In genomic region chr11:118915941-118916841, GRCh38 we compare ENCODE assay signal across 10 cellular contexts. TPM values are rescaled to one million over a fixed set of nuclear protein-coding genes. Genes with fewer than 3 reads are reported as not detected.
DNase-seq lines count a peak whose midpoint lies in the region; ATAC-seq and TF ChIP-seq lines count a peak whose summit lies in the region.
"Had no signal": no experiment of that assay in that cellular context is flagged by ENCODE, and none has a peak within 500 bp of the region (broad histone marks: within the 10 kb centered on the region; RNA-seq: fewer than 3 reads in every experiment).

No MANE protein-coding gene starts in this region.

- ATAC-seq in GM23338 (no peak), GM18502 (IDR thresholded peaks at IDR 0.05; ENCODE audit: poor library complexity, unreplicated experiment) (no peak), GM19351 (IDR thresholded peaks at IDR 0.05; ENCODE audit: unreplicated experiment) (no peak)

- H3K9me3 ChIP-seq in right atrium auricular region: no peaks in the 10 kb centered on the region

- peaks cover 88% of the 10 kb centered on the region for H3K4me1 Mint-ChIP-seq in GM23338
- peaks cover 90% of the 10 kb centered on the region for H3K4me1 Mint-ChIP-seq in activated T-helper 2 cell treated with anti-CD3 and anti-CD28 coated beads, Interferon-gamma antibody, Interleukin-2, Interleukin-4, amounts not matched to agents 10 μg/mL and 5 μg/mL and 100 μg/mL, durations not matched to agents 14 hours and 24 hours and 36 hours (ENCODE audit: low read depth)

- H3K27ac Mint-ChIP-seq in GM23338: peak overlapping the region; percentile 97
- H3K27ac Mint-ChIP-seq in activated T-helper 2 cell treated with anti-CD3 and anti-CD28 coated beads, Interferon-gamma antibody, Interleukin-2, Interleukin-4, amounts not matched to agents 10 μg/mL and 5 μg/mL and 100 μg/mL, durations not matched to agents 14 hours and 24 hours and 36 hours: peak overlapping the region; percentile 93

- H3K27me3 Mint-ChIP-seq in GM23338 (ENCODE audit: insufficient read depth, low read depth, poor library complexity): peaks cover 32% of the 10 kb centered on the region
- no peaks in the 10 kb centered on the region for H3K27me3 Mint-ChIP-seq in activated T-helper 2 cell treated with anti-CD3 and anti-CD28 coated beads, Interferon-gamma antibody, Interleukin-2, Interleukin-4, amounts not matched to agents 10 μg/mL and 5 μg/mL and 100 μg/mL, durations not matched to agents 14 hours and 24 hours and 36 hours (ENCODE audit: low read depth)

- peaks cover 27% of the 10 kb centered on the region for H3F3A ChIP-seq in GM23338 (replicated peaks; ENCODE audit: low read depth)

- no peak for TF ChIP-seq CTCF in GM23338 (conservative IDR thresholded peaks at IDR 0.05; ENCODE audit: low read depth in 2 of 2)
- TF ChIP-seq CTCF in right atrium auricular region (IDR thresholded peaks at IDR 0.05): no peak
- TF ChIP-seq CTCF in GM13976 (IDR thresholded peaks at IDR 0.05; ENCODE audit: borderline replicate concordance, control extremely low read depth, extremely low read depth, insufficient read depth, missing control alignments): no peak

- H2AFZ ChIP-seq in GM23338: no peak overlapping the region

- H3K4me1 ChIP-seq in GM23338 (ENCODE audit: insufficient read depth): peaks cover 86% of the 10 kb centered on the region
- peaks cover 0 to 100% of the 10 kb centered on the region in 2 donors for H3K4me1 ChIP-seq in right atrium auricular region

- H3K4me3 ChIP-seq in GM23338: peak overlapping the region; percentile 35; the same call in 1 of the 2 replicates
- H3K4me3 ChIP-seq in right atrium auricular region: peak overlapping the region in 1 of 2 donors; percentile 17
- no peak overlapping the region for H3K4me3 ChIP-seq in skin epidermis

- H3K79me2 ChIP-seq in GM23338 (replicated peaks; ENCODE audit: insufficient read depth): peaks cover 79% of the 10 kb centered on the region

- H3K27ac ChIP-seq in GM23338 (ENCODE audit: low read depth): peak overlapping the region; percentile 97
- H3K27ac ChIP-seq in right atrium auricular region: peak overlapping the region; percentile 94 to 98
- H3K27ac ChIP-seq in skin epidermis: peak overlapping the region; percentile 4 to 100 (median 95)

- no peaks in the 10 kb centered on the region for H3K27me3 ChIP-seq in GM23338 (ENCODE audit: insufficient read depth)
- H3K27me3 ChIP-seq in right atrium auricular region: no peaks in the 10 kb centered on the region

- in situ Hi-C loops in GM13976 (cut with MboI; ENCODE audit: low sequenced_read_pairs, unreplicated experiment): no loop called here

- H3K9me2 ChIP-seq in GM23338 (ENCODE audit: insufficient read depth): no peaks in the 10 kb centered on the region

- peaks cover 2% of the 10 kb centered on the region; the same call in 2 of the 3 replicates for H3K36me3 Mint-ChIP-seq in GM23338 (ENCODE audit: low read depth)
- peaks cover 12% of the 10 kb centered on the region for H3K36me3 Mint-ChIP-seq in activated T-helper 2 cell treated with anti-CD3 and anti-CD28 coated beads, Interferon-gamma antibody, Interleukin-2, Interleukin-4, amounts not matched to agents 10 μg/mL and 5 μg/mL and 100 μg/mL, durations not matched to agents 14 hours and 24 hours and 36 hours (ENCODE audit: low read depth)

- H4K20me1 ChIP-seq in GM23338 (replicated peaks; ENCODE audit: insufficient read depth): no peaks in the 10 kb centered on the region

- no peak for DNase-seq in GM23338 (ENCODE audit: low spot score)
- DNase-seq in activated T-helper 2 cell treated with anti-CD3 and anti-CD28 coated beads, Interferon-gamma antibody, Interleukin-2, Interleukin-4, amounts not matched to agents 10 μg/mL and 5 μg/mL and 100 μg/mL, durations not matched to agents 14 hours and 24 hours and 36 hours (ENCODE audit: low spot score): no peak
- DNase-seq in right atrium auricular region (ENCODE audit: low spot score): no peak
- no peak for DNase-seq in GM13976 (ENCODE audit: low spot score)
- no peak for DNase-seq in NCI-H526 (lab: John Stamatoyannopoulos, UW)
- DNase-seq: Kasumi-1 had no signal

- peak overlapping the region; percentile 67 for H3K4me3 Mint-ChIP-seq in GM23338
- peak overlapping the region; percentile 20 for H3K4me3 Mint-ChIP-seq in activated T-helper 2 cell treated with anti-CD3 and anti-CD28 coated beads, Interferon-gamma antibody, Interleukin-2, Interleukin-4, amounts not matched to agents 10 μg/mL and 5 μg/mL and 100 μg/mL, durations not matched to agents 14 hours and 24 hours and 36 hours (ENCODE audit: low read depth)

- H3K9me3 Mint-ChIP-seq in GM23338: no peaks in the 10 kb centered on the region
- H3K9me3 Mint-ChIP-seq in activated T-helper 2 cell treated with anti-CD3 and anti-CD28 coated beads, Interferon-gamma antibody, Interleukin-2, Interleukin-4, amounts not matched to agents 10 μg/mL and 5 μg/mL and 100 μg/mL, durations not matched to agents 14 hours and 24 hours and 36 hours: no peaks in the 10 kb centered on the region

- no peaks in the 10 kb centered on the region for H3K36me3 ChIP-seq in GM23338 (ENCODE audit: insufficient read depth)
- no peaks in the 10 kb centered on the region for H3K36me3 ChIP-seq in right atrium auricular region

- intact Hi-C loops in activated T-helper 2 cell treated with anti-CD3 and anti-CD28 coated beads, Interferon-gamma antibody, Interleukin-2, Interleukin-4, amounts not matched to agents 10 μg/mL and 5 μg/mL and 100 μg/mL, durations not matched to agents 14 hours and 24 hours and 36 hours (cut with micrococcal nuclease): no loop called here

- peak overlapping the region; percentile 66 for H3K4me2 ChIP-seq in GM23338

TF ChIP-seq in GM23338, 12 proteins besides CTCF, POLR2A, EP300 and RAD21 (continues in another document):
- TF ChIP-seq CREB1 (CRISPR knock-in tag; IDR thresholded peaks at IDR 0.05; ENCODE audit: low read depth): no peak
- no peak for TF ChIP-seq EZH2phosphoT487 (IDR thresholded peaks at IDR 0.05; ENCODE audit: unreplicated experiment)
- TF ChIP-seq ZNF331 (CRISPR knock-in tag; IDR thresholded peaks at IDR 0.05; ENCODE audit: low read depth): no peak

RNA-seq across cellular contexts. Expression of gene BCL9L, which starts 9.5 kb away (rescaled TPM):
- 24.1 and 35.1 TPM in 2 replicates for total RNA-seq in GM23338 (2014; rRNA removed; shearing (Covaris generic))
- polyA plus RNA-seq in GM23338 (2016; fragmentation: Nextera tagmentation; extraction: Ambion mirVana): 15.9 and 23.6 TPM in 2 replicates
- total RNA-seq in activated T-helper 2 cell treated with anti-CD3 and anti-CD28 coated beads, Interferon-gamma antibody, Interleukin-2, Interleukin-4, amounts not matched to agents 10 μg/mL and 5 μg/mL and 100 μg/mL, durations not matched to agents 14 hours and 24 hours and 36 hours: 21.9 and 23.7 TPM in 2 replicates
- total RNA-seq in right atrium auricular region: 10 to 100 TPM; 17.5 to 43.7 TPM

RNA-seq across cellular contexts. Expression of gene CXCR5, which starts 32.5 kb away (rescaled TPM):
- not detected in 2 replicates for total RNA-seq in GM23338 (2014; rRNA removed; shearing (Covaris generic))
- 0.18 and 0.96 TPM in 2 replicates for polyA plus RNA-seq in GM23338 (2016; fragmentation: Nextera tagmentation; extraction: Ambion mirVana)
- 7.5 and 8.1 TPM in 2 replicates for total RNA-seq in activated T-helper 2 cell treated with anti-CD3 and anti-CD28 coated beads, Interferon-gamma antibody, Interleukin-2, Interleukin-4, amounts not matched to agents 10 μg/mL and 5 μg/mL and 100 μg/mL, durations not matched to agents 14 hours and 24 hours and 36 hours
- total RNA-seq in right atrium auricular region: under 1 TPM in 1 of 2 donors, not detected in 1; 0.16 TPM
- total RNA-seq: mesenteric fat pad had no signal

RNA-seq across cellular contexts. Expression of gene UPK2, which starts 39.9 kb away (rescaled TPM):
- total RNA-seq in GM23338 (2014; rRNA removed; shearing (Covaris generic)): not detected in 2 replicates
- polyA plus RNA-seq in GM23338 (2016; fragmentation: Nextera tagmentation; extraction: Ambion mirVana): 0.74 and 1.4 TPM in 2 replicates
- total RNA-seq in activated T-helper 2 cell treated with anti-CD3 and anti-CD28 coated beads, Interferon-gamma antibody, Interleukin-2, Interleukin-4, amounts not matched to agents 10 μg/mL and 5 μg/mL and 100 μg/mL, durations not matched to agents 14 hours and 24 hours and 36 hours: 0.21 TPM in 1 of 2 replicates, not detected in the other
- total RNA-seq in right atrium auricular region: not detected
- total RNA-seq: mesenteric fat pad had no signal

RNA-seq across cellular contexts. Expression of gene FOXR1, which starts 55.4 kb away (rescaled TPM):
- not detected in 2 replicates for total RNA-seq in GM23338 (2014; rRNA removed; shearing (Covaris generic))
- not detected in 2 replicates for polyA plus RNA-seq in GM23338 (2016; fragmentation: Nextera tagmentation; extraction: Ambion mirVana)
- total RNA-seq in activated T-helper 2 cell treated with anti-CD3 and anti-CD28 coated beads, Interferon-gamma antibody, Interleukin-2, Interleukin-4, amounts not matched to agents 10 μg/mL and 5 μg/mL and 100 μg/mL, durations not matched to agents 14 hours and 24 hours and 36 hours: not detected in 2 replicates
- not detected for total RNA-seq in right atrium auricular region
- total RNA-seq: mesenteric fat pad had no signal
